ENCODE assay signal across 29 cellular contexts in genomic region chr1:234289538-234290305, GRCh38.
"Had no signal": no experiment of that assay in that cellular context is flagged by ENCODE, and none has a peak within 500 bp of the region (broad histone marks: within the 10 kb centered on the region; RNA-seq: fewer than 3 reads in every experiment).

No MANE protein-coding gene starts in this region.

- DNase-seq: immature natural killer cell; kidney; left colon; left lung; lower lobe of right lung; mammary epithelial cell; mesenchymal stem cell; naive thymus-derived CD8-positive, alpha-beta T cell; nucleus accumbens; pancreas; posterior cingulate gyrus; retina; right cardiac atrium; stimulated activated CD4-positive, alpha-beta T cell treated with anti-CD3 and anti-CD28 coated beads, Interleukin-12 subunit alpha, Interleukin-12 subunit beta, amount 100 ng/mL, for 4 hours; stimulated activated CD4-positive, alpha-beta T cell treated with anti-CD3 and anti-CD28 coated beads, Interleukin-15, amount 100 ng/mL, for 24 hours; stimulated activated CD4-positive, alpha-beta T cell treated with anti-CD3 and anti-CD28 coated beads, Interleukin-2, amount 100 ng/mL, for 24 hours; stimulated activated CD4-positive, alpha-beta T cell treated with anti-CD3 and anti-CD28 coated beads, Interleukin-4, amount 100 ng/mL, for 1 hour; stimulated activated naive B cell treated with anti-CD40 and anti-IgM and Interleukin-4, amounts not matched to agents 10 μg/mL and 1 μg/mL and 100 μg/mL, for 72 hours; stimulated activated naive CD8-positive, alpha-beta T cell treated with anti-CD3 and anti-CD28 coated beads, Interleukin-15, Interleukin-2, amounts not matched to agents 100 U/mL and 50 U/mL, for 24 hours; stomach; testis; thyroid gland; transverse colon; upper lobe of left lung had no signal

- H3K4me1 ChIP-seq: left lung, lower lobe of right lung, pancreas, prostate gland, stomach, testis, thyroid gland, transverse colon, upper lobe of left lung, vagina had no signal

- ATAC-seq: left colon; left lung; lower lobe of right lung; naive thymus-derived CD8-positive, alpha-beta T cell; pancreas; right cardiac atrium; sciatic nerve; stimulated activated naive B cell treated with anti-CD40 and anti-IgM and Interleukin-4, amounts not matched to agents 10 μg/mL and 1 μg/mL and 100 μg/mL, for 72 hours; stimulated activated naive CD8-positive, alpha-beta T cell treated with anti-CD3 and anti-CD28 coated beads, Interleukin-15, Interleukin-2, amounts not matched to agents 100 U/mL and 50 U/mL, for 24 hours had no signal

- H3K4me3 ChIP-seq: left lung, lower lobe of right lung, pancreas, prostate gland, skin epidermis, stomach, testis, thyroid gland, transverse colon, upper lobe of left lung, vagina had no signal

- H3K9me3 ChIP-seq: lower lobe of right lung, pancreas, prostate gland, testis, thyroid gland, transverse colon, vagina had no signal

- H3K27me3 ChIP-seq: left lung, pancreas, testis, thyroid gland, transverse colon, upper lobe of left lung, vagina had no signal

- FAIRE-seq: islet of Langerhans, kidney, pancreas had no signal

- H3K36me3 ChIP-seq: left lung, lower lobe of right lung, pancreas, prostate gland, stomach, thyroid gland, transverse colon, upper lobe of left lung, vagina had no signal

- H3K27ac ChIP-seq: left lung, lower lobe of right lung, pancreas, prostate gland, skin epidermis, stomach, testis, thyroid gland, transverse colon, upper lobe of left lung, vagina had no signal
